ENCODE assay signal across 8 cellular contexts in the genomic region with DNA sequence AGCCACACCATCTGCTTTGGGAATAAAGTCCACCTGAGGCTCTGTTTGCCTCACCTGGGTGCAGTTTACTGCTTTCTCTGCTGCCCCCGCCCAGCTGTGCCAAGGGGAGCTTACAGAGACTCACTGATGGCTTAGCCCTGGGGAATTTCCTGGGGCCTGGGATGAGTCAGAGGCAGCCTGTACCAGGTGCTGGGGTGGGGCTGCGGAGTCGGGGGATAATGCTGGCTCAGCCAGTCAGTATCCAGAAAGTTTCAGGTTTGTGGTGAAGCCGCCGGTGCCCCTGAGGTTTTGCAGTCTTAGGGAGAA. TPM values are rescaled to one million over a fixed set of nuclear protein-coding genes. Genes with fewer than 3 reads are reported as not detected.
DNase-seq lines count a peak whose midpoint lies in the region; ATAC-seq, FAIRE-seq and TF ChIP-seq lines count a peak whose summit lies in the region.

No MANE protein-coding gene starts in this region.

- POLR2A ChIA-PET in activated CD4-positive, alpha-beta T cell treated with anti-CD3 and anti-CD28 coated beads for 36 hours (lab: Charles Lee): interaction anchor here (0.5 to 0.6 kb wide), 2 partner anchors 8 to 1189 kb away, joined by 3 read pairs; no protein-coding TSS in a partner anchor
- POLR2A ChIA-PET in H1 (lab: Charles Lee; ENCODE audit: partially characterized antibody): interaction anchor here (1.3 to 2.5 kb wide), 4 partner anchors 9 to 41 kb away, joined by 3 to 10 read pairs (median 6); no protein-coding TSS in a partner anchor

- H3K9me3 Mint-ChIP-seq in activated CD4-positive, alpha-beta T cell treated with anti-CD3 and anti-CD28 coated beads for 36 hours (ENCODE audit: low read depth): no peaks in the 10 kb centered on the region
- no peaks in the 10 kb centered on the region for H3K9me3 Mint-ChIP-seq in activated naive CD4-positive, alpha-beta T cell treated with anti-CD3 and anti-CD28 coated beads, Interleukin-2, amount 10 ng/mL, durations not matched to agents 7 days and 5 days

- H4K5ac ChIP-seq in H1 (ENCODE audit: insufficient read length, low read depth, low read length): no peak overlapping the region

- intact Hi-C loops in activated CD4-positive, alpha-beta T cell treated with anti-CD3 and anti-CD28 coated beads for 36 hours (cut with DNase I, micrococcal nuclease): no loop called here

- FAIRE-seq in H1 (lab: Jason Lieb, UNC) (no peak), GM12892 (lab: Jason Lieb, UNC) (no peak)

- H2BK20ac ChIP-seq in H1 (ENCODE audit: low read length): no peak overlapping the region

- CTCF ChIA-PET in activated CD4-positive, alpha-beta T cell treated with anti-CD3 and anti-CD28 coated beads for 36 hours (lab: Charles Lee): no interaction called here
- CTCF ChIA-PET in H1 (lab: Charles Lee; ENCODE audit: partially characterized antibody): interaction anchor here (0.6 to 4.0 kb wide), 16 partner anchors 9 to 161 kb away, joined by 3 to 33 read pairs (median 10); no protein-coding TSS in a partner anchor
- CTCF ChIA-PET in activated naive CD4-positive, alpha-beta T cell treated with anti-CD3 and anti-CD28 coated beads, Interleukin-2, amount 10 ng/mL, durations not matched to agents 7 days and 5 days (lab: Charles Lee): no interaction called here

- no peak overlapping the region for H3K4me3 Mint-ChIP-seq in activated CD4-positive, alpha-beta T cell treated with anti-CD3 and anti-CD28 coated beads for 36 hours
- H3K4me3 Mint-ChIP-seq in activated naive CD4-positive, alpha-beta T cell treated with anti-CD3 and anti-CD28 coated beads, Interleukin-2, amount 10 ng/mL, durations not matched to agents 7 days and 5 days: no peak overlapping the region

- H3K79me1 ChIP-seq in H1 (ENCODE audit: low read depth, low read length): peaks cover 16% of the 10 kb centered on the region

- no peak overlapping the region for H3K18ac ChIP-seq in H1 (ENCODE audit: extremely low read depth, low read length)

- H2BK120ac ChIP-seq in H1 (replicated peaks; ENCODE audit: low read depth, low read length): no peak overlapping the region

- no peak overlapping the region for H2AK5ac ChIP-seq in H1 (ENCODE audit: low read depth, low read length)

- no peak overlapping the region for H3K27ac ChIP-seq in H1 (ENCODE audit: low read depth, low read length)

- no peak overlapping the region for H4K8ac ChIP-seq in H1 (ENCODE audit: extremely low read depth, insufficient read depth, low read length)

- peak overlapping the region; percentile 84; the same call in 1 of the 2 replicates for H2BK5ac ChIP-seq in H1 (ENCODE audit: low read depth, low read length)

- peak overlapping the region; percentile 59 for H4K91ac ChIP-seq in H1 (replicated peaks; ENCODE audit: insufficient read length, low read length)

- TF ChIP-seq EP300 in H1 (IDR thresholded peaks at IDR 0.05; ENCODE audit: borderline replicate concordance in 1 of 2, low read depth in 2 of 2, low read length in 2 of 2): no peak

- H3K4me2 ChIP-seq in H1 (ENCODE audit: insufficient read depth in 1 of 2, low read depth in 2 of 2, low read length in 2 of 2): peak overlapping the region; percentile 13 to 46; a peak in 2 of 4 replicates

- H3K27me3 ChIP-seq in H1 (replicated peaks in 1 of 4; ENCODE audit: control insufficient read depth in 3 of 4, extremely low read depth in 1 of 4, insufficient read depth in 3 of 4, low read length in 3 of 4): no peaks in the 10 kb centered on the region

- peak; percentile 68 for DNase-seq in activated CD4-positive, alpha-beta T cell treated with anti-CD3 and anti-CD28 coated beads for 36 hours
- DNase-seq in activated CD4-positive, alpha-beta T cell treated with anti-CD3 and anti-CD28 coated beads for 1 hour: no peak
- peak; percentile 67 for DNase-seq in NCI-H526 treated with DMSO at 0.1 percent for 48 hours (lab: John Stamatoyannopoulos, UW)
- no peak for DNase-seq in H1 (ENCODE audit: low read depth in 1 of 2, low spot score in 2 of 2)
- peak; percentile 39 to 61 for DNase-seq in stimulated activated CD4-positive, alpha-beta T cell treated with anti-CD3 and anti-CD28 coated beads, Interleukin-2, amount 100 ng/mL, for 24 hours
- DNase-seq in germinal center (ENCODE audit: low spot score): no peak
- no peak for DNase-seq in activated naive CD4-positive, alpha-beta T cell treated with anti-CD3 and anti-CD28 coated beads, Interleukin-2, amount 10 ng/mL, durations not matched to agents 7 days and 5 days
- DNase-seq in GM12892 (ENCODE audit: insufficient read length): no peak

- H4K20me1 ChIP-seq in H1 (replicated peaks in 1 of 2; ENCODE audit: control insufficient read depth in 1 of 2, insufficient read depth in 2 of 2, low read length in 2 of 2): peaks cover 37 to 46% of the 10 kb centered on the region in 2 experiments

- H3K56ac ChIP-seq in H1 (replicated peaks; ENCODE audit: insufficient read length, low read depth, low read length): no peak overlapping the region

- no peak for TF ChIP-seq CTCF in H1 (IDR thresholded peaks at IDR 0.05; ENCODE audit: control extremely low read depth in 1 of 3, insufficient read depth in 1 of 3, low read depth in 1 of 3, low read length in 3 of 3)

- peak overlapping the region; percentile 13 for H3K4ac ChIP-seq in H1 (replicated peaks; ENCODE audit: insufficient read length, low read depth, low read length)

- H3K14ac ChIP-seq in H1 (ENCODE audit: insufficient read length): no peak overlapping the region

- no peak overlapping the region for H3K27ac Mint-ChIP-seq in activated CD4-positive, alpha-beta T cell treated with anti-CD3 and anti-CD28 coated beads for 36 hours
- H3K27ac Mint-ChIP-seq in activated naive CD4-positive, alpha-beta T cell treated with anti-CD3 and anti-CD28 coated beads, Interleukin-2, amount 10 ng/mL, durations not matched to agents 7 days and 5 days: no peak overlapping the region

- peak; percentile 81 for ATAC-seq in activated CD4-positive, alpha-beta T cell treated with anti-CD3 and anti-CD28 coated beads for 36 hours

- H2AFZ ChIP-seq in H1 (ENCODE audit: low read length): no peak overlapping the region

- H2BK15ac ChIP-seq in H1 (ENCODE audit: low read length): no peak overlapping the region; the same call in 1 of the 2 replicates

- TF ChIP-seq POLR2A in H1 (IDR thresholded peaks at IDR 0.05; ENCODE audit: control extremely low read depth in 1 of 2, low read depth in 2 of 2, low read length in 2 of 2): no peak
- no peak for TF ChIP-seq POLR2A in GM12892 (IDR thresholded peaks at IDR 0.05; ENCODE audit: low read depth, low read length)

- H3K27me3 Mint-ChIP-seq in activated CD4-positive, alpha-beta T cell treated with anti-CD3 and anti-CD28 coated beads for 36 hours: no peaks in the 10 kb centered on the region
- H3K27me3 Mint-ChIP-seq in activated naive CD4-positive, alpha-beta T cell treated with anti-CD3 and anti-CD28 coated beads, Interleukin-2, amount 10 ng/mL, durations not matched to agents 7 days and 5 days: peaks cover 6% of the 10 kb centered on the region

- no peak for TF ChIP-seq RAD21 in H1 (IDR thresholded peaks at IDR 0.05 in 1 of 2, conservative IDR thresholded peaks at IDR 0.05 in 1 of 2; ENCODE audit: low read depth in 2 of 2, low read length in 2 of 2)

- H2BK12ac ChIP-seq in H1 (ENCODE audit: low read depth, low read length): 0 out of 2 replicates have a peak overlapping the region, but pooled peaks have one; percentile 27

- no peaks in the 10 kb centered on the region for H3K36me3 Mint-ChIP-seq in activated CD4-positive, alpha-beta T cell treated with anti-CD3 and anti-CD28 coated beads for 36 hours (ENCODE audit: low read depth)
- H3K36me3 Mint-ChIP-seq in activated naive CD4-positive, alpha-beta T cell treated with anti-CD3 and anti-CD28 coated beads, Interleukin-2, amount 10 ng/mL, durations not matched to agents 7 days and 5 days: peaks cover 45% of the 10 kb centered on the region

- WGBS in H1 (ENCODE audit: extremely low coverage in 1 of 2, insufficient coverage in 1 of 2, insufficient read length in 1 of 2, insufficient replicate concordance in 2 of 2, low coverage in 1 of 2, low lambda C conversion rate in 2 of 2, missing lambda C conversion rate in 1 of 2), 2 experiments: 72% methylated on average over 5 of the region's 5 CpGs; no CpG with 5 or more reads in 1 of the 2 experiments

- H3K9me3 ChIP-seq in H1 (ENCODE audit: insufficient read depth in 2 of 2, low read depth in 1 of 2, low read length in 1 of 2): no peaks in the 10 kb centered on the region

- no peak overlapping the region for H3K9ac ChIP-seq in H1 (replicated peaks in 1 of 4; ENCODE audit: extremely low read depth in 1 of 4, low read depth in 3 of 4, low read length in 3 of 4)

- H3K4me3 ChIP-seq in H1 (ENCODE audit: extremely low read depth in 1 of 4, insufficient read depth in 2 of 4, low read depth in 3 of 4, low read length in 4 of 4): peak overlapping the region in 1 of 4 experiments; percentile 7; a peak in 1 of 8 replicates

- H3K4me1 Mint-ChIP-seq in activated CD4-positive, alpha-beta T cell treated with anti-CD3 and anti-CD28 coated beads for 36 hours: peaks cover 54% of the 10 kb centered on the region
- H3K4me1 Mint-ChIP-seq in activated naive CD4-positive, alpha-beta T cell treated with anti-CD3 and anti-CD28 coated beads, Interleukin-2, amount 10 ng/mL, durations not matched to agents 7 days and 5 days: peaks cover 90% of the 10 kb centered on the region

- peaks cover 0 to 74% of the 10 kb centered on the region in 2 experiments; a peak in 2 of 4 replicates for H3K79me2 ChIP-seq in H1 (ENCODE audit: control insufficient read depth in 1 of 2, insufficient read depth in 2 of 2, low read length in 2 of 2)

- peaks cover 24 to 44% (median 38%) of the 10 kb centered on the region in 4 experiments for H3K4me1 ChIP-seq in H1 (replicated peaks in 1 of 4; ENCODE audit: control insufficient read depth in 3 of 4, insufficient read depth in 4 of 4, low read length in 3 of 4)

- H3K23me2 ChIP-seq in H1 (ENCODE audit: low read depth, low read length): no peaks in the 10 kb centered on the region

- H3K36me3 ChIP-seq in H1 (ENCODE audit: control insufficient read depth in 2 of 4, insufficient read depth in 4 of 4, low read length in 3 of 4): peaks cover 8 to 33% (median 25%) of the 10 kb centered on the region in 4 experiments

- H3K23ac ChIP-seq in H1 (ENCODE audit: insufficient read length): no peak overlapping the region

TF ChIP-seq in H1, 55 proteins besides CTCF, POLR2A, EP300 and RAD21 (continues in another document):
- TF ChIP-seq POU5F1 (IDR thresholded peaks at IDR 0.05; ENCODE audit: low read depth, low read length): no peak

RNA-seq across cellular contexts. Expression of a gene that starts 22.3 kb away (rescaled TPM):
- 1 to 10 TPM; 6.3 to 7.1 TPM for total RNA-seq in activated CD4-positive, alpha-beta T cell treated with anti-CD3 and anti-CD28 coated beads for 36 hours
- 89.1 and 90.6 TPM in 2 replicates for total RNA-seq in H1 (2021; fragmentation: NEBNext Ultra II Directional; extraction: Animal tissue kit (Norgen Biotek cat#: 25700))
- 43.4 and 52.2 TPM in 2 replicates for polyA plus RNA-seq in H1 (2011; rRNA removed)
- polyA plus RNA-seq in H1 (2011; cell fraction: cytosol; rRNA removed): 47.9 TPM
- 122 TPM for polyA plus RNA-seq in H1 (2011; cell fraction: nucleus; rRNA removed)
- 38.4 to 58.9 TPM (median 52.0 TPM) in 4 replicates for polyA plus RNA-seq in H1 (2012, experiment 1 of 2)
- polyA plus RNA-seq in H1 (2012, experiment 2 of 2): 33.1 TPM
- 25.1 TPM for polyA plus RNA-seq in H1 (2013, experiment 1 of 2)
- 24.3 TPM for polyA plus RNA-seq in H1 (2013, experiment 2 of 2)
- 67.8 and 88.3 TPM in 2 replicates for polyA minus RNA-seq in H1 (2011; rRNA and poly(A)+ RNA removed)
- polyA minus RNA-seq in H1 (2011; cell fraction: cytosol; rRNA and poly(A)+ RNA removed): 45.6 TPM
- 80.2 TPM for polyA minus RNA-seq in H1 (2011; cell fraction: nucleus; rRNA and poly(A)+ RNA removed)
- 0.30 TPM for polyA plus RNA-seq in GM12892 (2012; ENCODE audit: missing spikeins)

Comparison
In these comparisons a context has a peak if more than half of its experiments do, and no peak if none do; other contexts are left out.
1. DNase-seq: peak in activated CD4-positive, alpha-beta T cell treated with anti-CD3 and anti-CD28 coated beads for 36 hours (single experiment), NCI-H526 treated with DMSO at 0.1 percent for 48 hours (single experiment) and stimulated activated CD4-positive, alpha-beta T cell treated with anti-CD3 and anti-CD28 coated beads, Interleukin-2, amount 100 ng/mL, for 24 hours (2 of 2); none in activated CD4-positive, alpha-beta T cell treated with anti-CD3 and anti-CD28 coated beads for 1 hour (single experiment), H1 (0 of 2), germinal center (single experiment), activated naive CD4-positive, alpha-beta T cell treated with anti-CD3 and anti-CD28 coated beads, Interleukin-2, amount 10 ng/mL, durations not matched to agents 7 days and 5 days (single experiment) and GM12892 (single experiment).
2. RNA of a gene that starts 22.3 kb away (total RNA-seq): 89.1 to 90.6 TPM in H1; 6.3 to 7.1 TPM in activated CD4-positive, alpha-beta T cell treated with anti-CD3 and anti-CD28 coated beads for 36 hours; every median in the first group is over 10 times any median in the second.